In genomic region chr1:143803904-143804539, GRCh38 we compare ENCODE assay signal across 8 cellular contexts.
DNase-seq lines count a peak whose midpoint lies in the region; ATAC-seq, FAIRE-seq and TF ChIP-seq lines count a peak whose summit lies in the region.
"Not testable (repeated sequence)": the region's sequence is repeated elsewhere in the genome, so short reads cannot be mapped to it uniquely, and the experiment has no call there.

No MANE protein-coding gene starts in this region.

- H3K36me3 ChIP-seq in HUES48 (ENCODE audit: control insufficient read depth, insufficient read depth, low read length); K562 (ENCODE audit: control insufficient read depth, insufficient read depth, low read length): not testable (repeated sequence)

- H3K4me1 ChIP-seq in HUES48 (ENCODE audit: control insufficient read depth, insufficient read depth, low read length); K562 (replicated peaks in 1 of 2; ENCODE audit: control insufficient read depth in 2 of 2, insufficient read depth in 2 of 2, low read length in 2 of 2): not testable (repeated sequence)

- BruUV-seq in K562 (replicated peaks; lab: Mats Ljungman, UMichigan), result not testable (repeated sequence)

- H3K27me3 Mint-ChIP-seq in mesothelial cell of epicardium (ENCODE audit: low read depth), result not testable (repeated sequence)

- not testable (repeated sequence) for H3K9me3 Mint-ChIP-seq in mesothelial cell of epicardium

- intact Hi-C loops in K562 (cut with micrococcal nuclease), result not testable (repeated sequence)

- POLR2A ChIA-PET in K562 (lab: Yijun Ruan, JAX), result not testable (repeated sequence)

- H3K27ac Mint-ChIP-seq in mesothelial cell of epicardium, result peak overlapping the region; percentile 76

- in situ Hi-C loops in K562 (cut with MboI), result loop anchor here (10.0 kb wide), 1 partner anchor 1351 kb away; no protein-coding TSS in a partner anchor

- peak overlapping the region; percentile 92 for H3K4me3 ChIP-seq in HUES48 (ENCODE audit: low read depth, low read length)
- H3K4me3 ChIP-seq in K562, result peak overlapping the region; percentile 42

- TF ChIP-seq EP300 in K562 (IDR thresholded peaks at IDR 0.05; ENCODE audit: low read length), result not testable (repeated sequence)

- DNase-seq in AG08396 (ENCODE audit: low spot score), result peak; percentile 0
- peak; percentile 64 for DNase-seq in activated CD4-positive, alpha-beta T cell treated with anti-CD3 and anti-CD28 coated beads for 48 hours
- DNase-seq in K562 (ENCODE audit: extremely low read depth in 1 of 4, low spot score in 3 of 4), result peak in 2 of 4 experiments; percentile 3 to 52
- peak; percentile 46 for DNase-seq in glomerular visceral epithelial cell (ENCODE audit: extremely low spot score)
- peak in 1 of 2 experiments; percentile 47 for DNase-seq in mesothelial cell of epicardium (ENCODE audit: low spot score in 2 of 2, unreplicated experiment in 2 of 2)
- peak; percentile 6 to 9 for DNase-seq in stimulated activated CD4-positive, alpha-beta T cell treated with anti-CD3 and anti-CD28 coated beads, Interleukin-15, amount 100 ng/mL, for 48 hours (ENCODE audit: low read depth in 2 of 2)

- H4K20me1 ChIP-seq in K562 (replicated peaks; ENCODE audit: control insufficient read depth, insufficient read depth, low read length), result not testable (repeated sequence)

- not testable (repeated sequence) for H3K9ac ChIP-seq in HUES48 (ENCODE audit: low read depth, low read length)
- peak overlapping the region in 1 of 2 experiments; percentile 76; a peak in 2 of 4 replicates for H3K9ac ChIP-seq in K562 (ENCODE audit: insufficient read depth in 1 of 2, low read depth in 2 of 2, low read length in 2 of 2)

- CTCF ChIA-PET in K562 (lab: Yijun Ruan, JAX; ENCODE audit: low intra/inter-chr PET ratio), result not testable (repeated sequence)

- TF ChIP-seq POLR2A in K562 (conservative IDR thresholded peaks at IDR 0.05), result not testable (repeated sequence)

- H3K9me1 ChIP-seq in K562 (ENCODE audit: control insufficient read depth, insufficient read depth, low read length), result not testable (repeated sequence)

- not testable (repeated sequence) for TF ChIP-seq RAD21 in K562 (CRISPR knock-in tag; conservative IDR thresholded peaks at IDR 0.05 in 1 of 2, IDR thresholded peaks at IDR 0.05 in 1 of 2)

- peak overlapping the region; percentile 86 for H2AFZ ChIP-seq in K562 (ENCODE audit: low read depth, low read length)

- not testable (repeated sequence) for H3K27me3 ChIP-seq in HUES48 (ENCODE audit: control insufficient read depth, insufficient read depth, low read length); K562 (ENCODE audit: control insufficient read depth in 2 of 2, insufficient read depth in 2 of 2, low read length in 2 of 2)

- not testable (repeated sequence) for H3K36me3 Mint-ChIP-seq in mesothelial cell of epicardium

- not testable (repeated sequence) for H3K79me2 ChIP-seq in K562 (ENCODE audit: control insufficient read depth, insufficient read depth, low read length)

- not testable (repeated sequence) for H3K9me3 ChIP-seq in HUES48 (ENCODE audit: control insufficient read depth, insufficient read depth, low read length); K562 (replicated peaks; ENCODE audit: control insufficient read depth, insufficient read depth, low read depth, low read length)

- WGBS in K562 (ENCODE audit: insufficient coverage, low coverage, missing lambda C conversion rate), result 4% methylated on average over 23 of the region's 29 CpGs

- ATAC-seq in GM19025 (IDR thresholded peaks at IDR 0.05; ENCODE audit: low read depth, unreplicated experiment) (peak; percentile 39), K562 (peak; percentile 62)

- peak overlapping the region; percentile 75; the same call in 1 of the 2 replicates for H3K4me2 ChIP-seq in K562 (ENCODE audit: insufficient read depth, low read length)

- peak overlapping the region; percentile 74 for H3K4me3 Mint-ChIP-seq in mesothelial cell of epicardium

- H3K27ac ChIP-seq in HUES48 (ENCODE audit: low read depth, low read length); K562 (ENCODE audit: extremely low read depth, low read depth, low read length): not testable (repeated sequence)

- not testable (repeated sequence) for H3K4me1 Mint-ChIP-seq in mesothelial cell of epicardium

- not testable (repeated sequence) for TF ChIP-seq CTCF in K562 (IDR thresholded peaks at IDR 0.05 in 2 of 3, conservative IDR thresholded peaks at IDR 0.05 in 1 of 3; ENCODE audit: insufficient read depth in 2 of 3, low read depth in 1 of 3, low read length in 3 of 3); mesothelial cell of epicardium (IDR thresholded peaks at IDR 0.05; ENCODE audit: unreplicated experiment)

- not testable (repeated sequence) for FAIRE-seq in K562 (lab: Jason Lieb, UNC)

TF ChIP-seq in K562, 482 proteins besides CTCF, POLR2A, EP300 and RAD21 (continues in another document):
- TF ChIP-seq BRD9 (IDR thresholded peaks at IDR 0.05; ENCODE audit: low read depth, partially characterized antibody) (peak; percentile 75), ARID3A (IDR thresholded peaks at IDR 0.05; ENCODE audit: borderline replicate concordance, low read depth, low read length) (peak; percentile 27; the same call in 1 of the 2 replicates), CREM (IDR thresholded peaks at IDR 0.05; ENCODE audit: low read depth) (peak; percentile 43; the same call in 1 of the 2 replicates), FOXK2 (conservative IDR thresholded peaks at IDR 0.05 in 1 of 2, IDR thresholded peaks at IDR 0.05 in 1 of 2; ENCODE audit: low read depth in 2 of 2) (0 out of 4 replicates have a peak, but pooled peaks of 1 of the 2 experiments have one; percentile 43)
